In the genomic region with DNA sequence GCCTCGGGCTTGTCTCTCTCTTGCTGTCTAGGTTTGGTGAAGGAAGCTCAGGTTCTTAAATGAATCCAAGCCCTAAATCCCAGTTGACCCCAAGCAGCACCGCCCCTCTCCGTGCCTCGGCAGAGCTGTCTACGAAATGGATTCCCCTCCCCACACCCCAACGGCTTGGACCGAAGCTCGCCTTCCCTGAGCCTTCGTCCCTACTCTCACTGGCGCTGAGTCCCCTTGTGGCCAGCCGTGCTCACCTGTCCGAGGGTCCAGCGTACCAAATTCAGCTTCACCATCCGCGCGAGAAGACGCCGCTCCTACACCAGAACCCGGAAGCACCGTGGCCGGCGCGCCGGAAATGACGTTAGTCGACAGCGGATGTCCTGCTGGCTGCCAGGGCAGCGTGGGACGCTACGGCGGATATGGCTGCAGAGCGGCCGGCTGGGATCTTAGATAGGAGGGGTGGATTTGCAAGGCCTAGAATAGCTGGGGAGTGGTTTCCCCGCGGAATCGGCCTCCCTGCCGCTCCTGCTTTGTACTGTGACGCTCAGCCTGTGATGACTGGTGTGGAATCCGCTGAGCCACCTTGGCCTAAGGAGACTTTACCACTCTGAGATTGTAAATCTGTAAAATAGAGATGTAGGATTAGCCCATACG, we compare ENCODE assay signal across 1 cellular context.
TF ChIP-seq lines count a peak whose summit lies in the region.

A gene (minus strand): TSS at position 325 of the 645 bp plus-strand sequence. CDS start 2,201 bp downstream, outside the sequence.

TF ChIP-seq in K562, 482 proteins besides CTCF, POLR2A, EP300 and RAD21 (continued from another document and continues in another):
- TF ChIP-seq, protein P1, sequence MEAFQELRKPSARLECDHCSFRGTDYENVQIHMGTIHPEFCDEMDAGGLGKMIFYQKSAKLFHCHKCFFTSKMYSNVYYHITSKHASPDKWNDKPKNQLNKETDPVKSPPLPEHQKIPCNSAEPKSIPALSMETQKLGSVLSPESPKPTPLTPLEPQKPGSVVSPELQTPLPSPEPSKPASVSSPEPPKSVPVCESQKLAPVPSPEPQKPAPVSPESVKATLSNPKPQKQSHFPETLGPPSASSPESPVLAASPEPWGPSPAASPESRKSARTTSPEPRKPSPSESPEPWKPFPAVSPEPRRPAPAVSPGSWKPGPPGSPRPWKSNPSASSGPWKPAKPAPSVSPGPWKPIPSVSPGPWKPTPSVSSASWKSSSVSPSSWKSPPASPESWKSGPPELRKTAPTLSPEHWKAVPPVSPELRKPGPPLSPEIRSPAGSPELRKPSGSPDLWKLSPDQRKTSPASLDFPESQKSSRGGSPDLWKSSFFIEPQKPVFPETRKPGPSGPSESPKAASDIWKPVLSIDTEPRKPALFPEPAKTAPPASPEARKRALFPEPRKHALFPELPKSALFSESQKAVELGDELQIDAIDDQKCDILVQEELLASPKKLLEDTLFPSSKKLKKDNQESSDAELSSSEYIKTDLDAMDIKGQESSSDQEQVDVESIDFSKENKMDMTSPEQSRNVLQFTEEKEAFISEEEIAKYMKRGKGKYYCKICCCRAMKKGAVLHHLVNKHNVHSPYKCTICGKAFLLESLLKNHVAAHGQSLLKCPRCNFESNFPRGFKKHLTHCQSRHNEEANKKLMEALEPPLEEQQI (IDR thresholded peaks at IDR 0.05): no peak
- TF ChIP-seq, protein P2, sequence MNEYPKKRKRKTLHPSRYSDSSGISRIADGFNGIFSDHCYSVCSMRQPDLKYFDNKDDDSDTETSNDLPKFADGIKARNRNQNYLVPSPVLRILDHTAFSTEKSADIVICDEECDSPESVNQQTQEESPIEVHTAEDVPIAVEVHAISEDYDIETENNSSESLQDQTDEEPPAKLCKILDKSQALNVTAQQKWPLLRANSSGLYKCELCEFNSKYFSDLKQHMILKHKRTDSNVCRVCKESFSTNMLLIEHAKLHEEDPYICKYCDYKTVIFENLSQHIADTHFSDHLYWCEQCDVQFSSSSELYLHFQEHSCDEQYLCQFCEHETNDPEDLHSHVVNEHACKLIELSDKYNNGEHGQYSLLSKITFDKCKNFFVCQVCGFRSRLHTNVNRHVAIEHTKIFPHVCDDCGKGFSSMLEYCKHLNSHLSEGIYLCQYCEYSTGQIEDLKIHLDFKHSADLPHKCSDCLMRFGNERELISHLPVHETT (CRISPR knock-in tag; conservative IDR thresholded peaks at IDR 0.05 in 1 of 2, IDR thresholded peaks at IDR 0.05 in 1 of 2): no peak
- TF ChIP-seq CBFB (CRISPR knock-in tag; IDR thresholded peaks at IDR 0.05) (no peak), HDAC3 (IDR thresholded peaks at IDR 0.05; ENCODE audit: borderline replicate concordance, partially characterized antibody) (no peak), ZNF175 (CRISPR knock-in tag; IDR thresholded peaks at IDR 0.05; ENCODE audit: low read depth) (no peak), ETV1 (tag; conservative IDR thresholded peaks at IDR 0.05; ENCODE audit: low read depth) (peak; percentile 87), NELFE (IDR thresholded peaks at IDR 0.05; ENCODE audit: insufficient read depth, insufficient read length) (no peak), GABPA (tag; conservative IDR thresholded peaks at IDR 0.05; ENCODE audit: low read depth) (peak; percentile 97), CSDE1 (IDR thresholded peaks at IDR 0.05) (peak in 1 of 2 experiments; percentile 54; a peak in 1 of 4 replicates), DACH1 (IDR thresholded peaks at IDR 0.05; ENCODE audit: partially characterized antibody) (no peak), HNRNPUL1 (IDR thresholded peaks at IDR 0.05; ENCODE audit: low read length) (no peak), ZNF134 (CRISPR knock-in tag; conservative IDR thresholded peaks at IDR 0.05) (no peak), ZC3H11A (IDR thresholded peaks at IDR 0.05; ENCODE audit: low read depth, low read length) (no peak), ZNF77 (CRISPR knock-in tag; IDR thresholded peaks at IDR 0.05) (no peak), ERF (CRISPR knock-in tag; IDR thresholded peaks at IDR 0.05) (no peak), XRCC5 (IDR thresholded peaks at IDR 0.05; ENCODE audit: low read depth, low read length) (no peak), COPS2 (conservative IDR thresholded peaks at IDR 0.05) (no peak), ARID1B (IDR thresholded peaks at IDR 0.05) (peak; percentile 53; the same call in 1 of the 2 replicates), ELF4 (CRISPR knock-in tag; IDR thresholded peaks at IDR 0.05) (no peak), SP2 (IDR thresholded peaks at IDR 0.05; ENCODE audit: extremely low read depth, low read depth, low read length, poor library complexity, severe bottlenecking) (no peak), NFE2 (IDR thresholded peaks at IDR 0.05; ENCODE audit: low read depth) (no peak), ZNF133 (CRISPR knock-in tag; IDR thresholded peaks at IDR 0.05) (no peak), MCM3 (IDR thresholded peaks at IDR 0.05) (no peak), GATAD2A (IDR thresholded peaks at IDR 0.05) (no peak), BMI1 (IDR thresholded peaks at IDR 0.05; ENCODE audit: low read length) (no peak; the same call in 1 of the 2 replicates), CBX8 (IDR thresholded peaks at IDR 0.05; ENCODE audit: borderline replicate concordance, extremely low read depth, low read depth, low read length, poor library complexity, severe bottlenecking) (no peak), RUNX1 (IDR thresholded peaks at IDR 0.05; ENCODE audit: low read depth) (no peak), SP1 (CRISPR knock-in tag; IDR thresholded peaks at IDR 0.05) (no peak; the same call in 1 of the 2 replicates)
- TF ChIP-seq, protein P3, sequence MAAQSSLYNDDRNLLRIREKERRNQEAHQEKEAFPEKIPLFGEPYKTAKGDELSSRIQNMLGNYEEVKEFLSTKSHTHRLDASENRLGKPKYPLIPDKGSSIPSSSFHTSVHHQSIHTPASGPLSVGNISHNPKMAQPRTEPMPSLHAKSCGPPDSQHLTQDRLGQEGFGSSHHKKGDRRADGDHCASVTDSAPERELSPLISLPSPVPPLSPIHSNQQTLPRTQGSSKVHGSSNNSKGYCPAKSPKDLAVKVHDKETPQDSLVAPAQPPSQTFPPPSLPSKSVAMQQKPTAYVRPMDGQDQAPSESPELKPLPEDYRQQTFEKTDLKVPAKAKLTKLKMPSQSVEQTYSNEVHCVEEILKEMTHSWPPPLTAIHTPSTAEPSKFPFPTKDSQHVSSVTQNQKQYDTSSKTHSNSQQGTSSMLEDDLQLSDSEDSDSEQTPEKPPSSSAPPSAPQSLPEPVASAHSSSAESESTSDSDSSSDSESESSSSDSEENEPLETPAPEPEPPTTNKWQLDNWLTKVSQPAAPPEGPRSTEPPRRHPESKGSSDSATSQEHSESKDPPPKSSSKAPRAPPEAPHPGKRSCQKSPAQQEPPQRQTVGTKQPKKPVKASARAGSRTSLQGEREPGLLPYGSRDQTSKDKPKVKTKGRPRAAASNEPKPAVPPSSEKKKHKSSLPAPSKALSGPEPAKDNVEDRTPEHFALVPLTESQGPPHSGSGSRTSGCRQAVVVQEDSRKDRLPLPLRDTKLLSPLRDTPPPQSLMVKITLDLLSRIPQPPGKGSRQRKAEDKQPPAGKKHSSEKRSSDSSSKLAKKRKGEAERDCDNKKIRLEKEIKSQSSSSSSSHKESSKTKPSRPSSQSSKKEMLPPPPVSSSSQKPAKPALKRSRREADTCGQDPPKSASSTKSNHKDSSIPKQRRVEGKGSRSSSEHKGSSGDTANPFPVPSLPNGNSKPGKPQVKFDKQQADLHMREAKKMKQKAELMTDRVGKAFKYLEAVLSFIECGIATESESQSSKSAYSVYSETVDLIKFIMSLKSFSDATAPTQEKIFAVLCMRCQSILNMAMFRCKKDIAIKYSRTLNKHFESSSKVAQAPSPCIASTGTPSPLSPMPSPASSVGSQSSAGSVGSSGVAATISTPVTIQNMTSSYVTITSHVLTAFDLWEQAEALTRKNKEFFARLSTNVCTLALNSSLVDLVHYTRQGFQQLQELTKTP (IDR thresholded peaks at IDR 0.05; ENCODE audit: low read depth in 1 of 2, partially characterized antibody in 2 of 2): no peak
- TF ChIP-seq, protein P4, sequence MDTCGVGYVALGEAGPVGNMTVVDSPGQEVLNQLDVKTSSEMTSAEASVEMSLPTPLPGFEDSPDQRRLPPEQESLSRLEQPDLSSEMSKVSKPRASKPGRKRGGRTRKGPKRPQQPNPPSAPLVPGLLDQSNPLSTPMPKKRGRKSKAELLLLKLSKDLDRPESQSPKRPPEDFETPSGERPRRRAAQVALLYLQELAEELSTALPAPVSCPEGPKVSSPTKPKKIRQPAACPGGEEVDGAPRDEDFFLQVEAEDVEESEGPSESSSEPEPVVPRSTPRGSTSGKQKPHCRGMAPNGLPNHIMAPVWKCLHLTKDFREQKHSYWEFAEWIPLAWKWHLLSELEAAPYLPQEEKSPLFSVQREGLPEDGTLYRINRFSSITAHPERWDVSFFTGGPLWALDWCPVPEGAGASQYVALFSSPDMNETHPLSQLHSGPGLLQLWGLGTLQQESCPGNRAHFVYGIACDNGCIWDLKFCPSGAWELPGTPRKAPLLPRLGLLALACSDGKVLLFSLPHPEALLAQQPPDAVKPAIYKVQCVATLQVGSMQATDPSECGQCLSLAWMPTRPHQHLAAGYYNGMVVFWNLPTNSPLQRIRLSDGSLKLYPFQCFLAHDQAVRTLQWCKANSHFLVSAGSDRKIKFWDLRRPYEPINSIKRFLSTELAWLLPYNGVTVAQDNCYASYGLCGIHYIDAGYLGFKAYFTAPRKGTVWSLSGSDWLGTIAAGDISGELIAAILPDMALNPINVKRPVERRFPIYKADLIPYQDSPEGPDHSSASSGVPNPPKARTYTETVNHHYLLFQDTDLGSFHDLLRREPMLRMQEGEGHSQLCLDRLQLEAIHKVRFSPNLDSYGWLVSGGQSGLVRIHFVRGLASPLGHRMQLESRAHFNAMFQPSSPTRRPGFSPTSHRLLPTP (IDR thresholded peaks at IDR 0.05; ENCODE audit: borderline replicate concordance, extremely low read depth, insufficient read length): no peak
- TF ChIP-seq, protein P5, sequence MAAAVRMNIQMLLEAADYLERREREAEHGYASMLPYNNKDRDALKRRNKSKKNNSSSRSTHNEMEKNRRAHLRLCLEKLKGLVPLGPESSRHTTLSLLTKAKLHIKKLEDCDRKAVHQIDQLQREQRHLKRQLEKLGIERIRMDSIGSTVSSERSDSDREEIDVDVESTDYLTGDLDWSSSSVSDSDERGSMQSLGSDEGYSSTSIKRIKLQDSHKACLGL (CRISPR knock-in tag; IDR thresholded peaks at IDR 0.05; ENCODE audit: borderline replicate concordance, poor library complexity, severe bottlenecking): no peak
- TF ChIP-seq, protein P6, sequence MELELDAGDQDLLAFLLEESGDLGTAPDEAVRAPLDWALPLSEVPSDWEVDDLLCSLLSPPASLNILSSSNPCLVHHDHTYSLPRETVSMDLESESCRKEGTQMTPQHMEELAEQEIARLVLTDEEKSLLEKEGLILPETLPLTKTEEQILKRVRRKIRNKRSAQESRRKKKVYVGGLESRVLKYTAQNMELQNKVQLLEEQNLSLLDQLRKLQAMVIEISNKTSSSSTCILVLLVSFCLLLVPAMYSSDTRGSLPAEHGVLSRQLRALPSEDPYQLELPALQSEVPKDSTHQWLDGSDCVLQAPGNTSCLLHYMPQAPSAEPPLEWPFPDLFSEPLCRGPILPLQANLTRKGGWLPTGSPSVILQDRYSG (tag; conservative IDR thresholded peaks at IDR 0.05; ENCODE audit: low read depth): no peak
- TF ChIP-seq, protein P7, sequence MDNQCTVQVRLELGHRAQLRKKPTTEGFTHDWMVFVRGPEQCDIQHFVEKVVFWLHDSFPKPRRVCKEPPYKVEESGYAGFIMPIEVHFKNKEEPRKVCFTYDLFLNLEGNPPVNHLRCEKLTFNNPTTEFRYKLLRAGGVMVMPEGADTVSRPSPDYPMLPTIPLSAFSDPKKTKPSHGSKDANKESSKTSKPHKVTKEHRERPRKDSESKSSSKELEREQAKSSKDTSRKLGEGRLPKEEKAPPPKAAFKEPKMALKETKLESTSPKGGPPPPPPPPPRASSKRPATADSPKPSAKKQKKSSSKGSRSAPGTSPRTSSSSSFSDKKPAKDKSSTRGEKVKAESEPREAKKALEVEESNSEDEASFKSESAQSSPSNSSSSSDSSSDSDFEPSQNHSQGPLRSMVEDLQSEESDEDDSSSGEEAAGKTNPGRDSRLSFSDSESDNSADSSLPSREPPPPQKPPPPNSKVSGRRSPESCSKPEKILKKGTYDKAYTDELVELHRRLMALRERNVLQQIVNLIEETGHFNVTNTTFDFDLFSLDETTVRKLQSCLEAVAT (IDR thresholded peaks at IDR 0.05): 0 out of 4 replicates have a peak, but pooled peaks of 1 of the 2 experiments have one; percentile 31
- TF ChIP-seq, protein P8, sequence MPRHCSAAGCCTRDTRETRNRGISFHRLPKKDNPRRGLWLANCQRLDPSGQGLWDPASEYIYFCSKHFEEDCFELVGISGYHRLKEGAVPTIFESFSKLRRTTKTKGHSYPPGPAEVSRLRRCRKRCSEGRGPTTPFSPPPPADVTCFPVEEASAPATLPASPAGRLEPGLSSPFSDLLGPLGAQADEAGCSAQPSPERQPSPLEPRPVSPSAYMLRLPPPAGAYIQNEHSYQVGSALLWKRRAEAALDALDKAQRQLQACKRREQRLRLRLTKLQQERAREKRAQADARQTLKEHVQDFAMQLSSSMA (CRISPR knock-in tag; IDR thresholded peaks at IDR 0.05): no peak
- TF ChIP-seq, protein P9, sequence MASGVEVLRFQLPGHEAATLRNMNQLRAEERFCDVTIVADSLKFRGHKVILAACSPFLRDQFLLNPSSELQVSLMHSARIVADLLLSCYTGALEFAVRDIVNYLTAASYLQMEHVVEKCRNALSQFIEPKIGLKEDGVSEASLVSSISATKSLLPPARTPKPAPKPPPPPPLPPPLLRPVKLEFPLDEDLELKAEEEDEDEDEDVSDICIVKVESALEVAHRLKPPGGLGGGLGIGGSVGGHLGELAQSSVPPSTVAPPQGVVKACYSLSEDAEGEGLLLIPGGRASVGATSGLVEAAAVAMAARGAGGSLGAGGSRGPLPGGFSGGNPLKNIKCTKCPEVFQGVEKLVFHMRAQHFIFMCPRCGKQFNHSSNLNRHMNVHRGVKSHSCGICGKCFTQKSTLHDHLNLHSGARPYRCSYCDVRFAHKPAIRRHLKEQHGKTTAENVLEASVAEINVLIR (CRISPR knock-in tag; IDR thresholded peaks at IDR 0.05): peak; percentile 88
- TF ChIP-seq, protein P10, sequence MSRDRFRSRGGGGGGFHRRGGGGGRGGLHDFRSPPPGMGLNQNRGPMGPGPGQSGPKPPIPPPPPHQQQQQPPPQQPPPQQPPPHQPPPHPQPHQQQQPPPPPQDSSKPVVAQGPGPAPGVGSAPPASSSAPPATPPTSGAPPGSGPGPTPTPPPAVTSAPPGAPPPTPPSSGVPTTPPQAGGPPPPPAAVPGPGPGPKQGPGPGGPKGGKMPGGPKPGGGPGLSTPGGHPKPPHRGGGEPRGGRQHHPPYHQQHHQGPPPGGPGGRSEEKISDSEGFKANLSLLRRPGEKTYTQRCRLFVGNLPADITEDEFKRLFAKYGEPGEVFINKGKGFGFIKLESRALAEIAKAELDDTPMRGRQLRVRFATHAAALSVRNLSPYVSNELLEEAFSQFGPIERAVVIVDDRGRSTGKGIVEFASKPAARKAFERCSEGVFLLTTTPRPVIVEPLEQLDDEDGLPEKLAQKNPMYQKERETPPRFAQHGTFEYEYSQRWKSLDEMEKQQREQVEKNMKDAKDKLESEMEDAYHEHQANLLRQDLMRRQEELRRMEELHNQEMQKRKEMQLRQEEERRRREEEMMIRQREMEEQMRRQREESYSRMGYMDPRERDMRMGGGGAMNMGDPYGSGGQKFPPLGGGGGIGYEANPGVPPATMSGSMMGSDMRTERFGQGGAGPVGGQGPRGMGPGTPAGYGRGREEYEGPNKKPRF (IDR thresholded peaks at IDR 0.05; ENCODE audit: low read depth, low read length): no peak
- TF ChIP-seq, protein P11, sequence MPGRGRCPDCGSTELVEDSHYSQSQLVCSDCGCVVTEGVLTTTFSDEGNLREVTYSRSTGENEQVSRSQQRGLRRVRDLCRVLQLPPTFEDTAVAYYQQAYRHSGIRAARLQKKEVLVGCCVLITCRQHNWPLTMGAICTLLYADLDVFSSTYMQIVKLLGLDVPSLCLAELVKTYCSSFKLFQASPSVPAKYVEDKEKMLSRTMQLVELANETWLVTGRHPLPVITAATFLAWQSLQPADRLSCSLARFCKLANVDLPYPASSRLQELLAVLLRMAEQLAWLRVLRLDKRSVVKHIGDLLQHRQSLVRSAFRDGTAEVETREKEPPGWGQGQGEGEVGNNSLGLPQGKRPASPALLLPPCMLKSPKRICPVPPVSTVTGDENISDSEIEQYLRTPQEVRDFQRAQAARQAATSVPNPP (IDR thresholded peaks at IDR 0.05; ENCODE audit: borderline replicate concordance, insufficient read depth, insufficient read length): no peak
